In genomic region chr17:56810286-56810781, GRCh38 we compare ENCODE assay signal across 9 cellular contexts.
"Had no signal": no experiment of that assay in that cellular context is flagged by ENCODE, and none has a peak within 500 bp of the region (broad histone marks: within the 10 kb centered on the region; RNA-seq: fewer than 3 reads in every experiment).

No MANE protein-coding gene starts in this region.

- DNase-seq: activated naive CD8-positive, alpha-beta T cell treated with anti-CD3 and anti-CD28 coated beads, Interleukin-2, amount 10 ng/mL, durations not matched to agents 7 days and 5 days; activated T-cell treated with anti-CD3 and anti-CD28 coated beads, Interleukin-2, amount 50 U/mL, for 4 hours; anterior cingulate cortex; left lung; mesendoderm; pancreas; T-helper 2 cell; tibial artery had no signal

- H3K4me1 ChIP-seq: left lung, pancreas, tibial artery had no signal

- H3K27me3 ChIP-seq: left lung, pancreas, tibial artery had no signal

- H3K4me3 ChIP-seq: left lung, pancreas, skin epidermis, tibial artery had no signal

- H3K36me3 ChIP-seq: left lung, pancreas, tibial artery had no signal

- H3K27ac ChIP-seq: left lung, pancreas, skin epidermis, tibial artery had no signal

- ATAC-seq: activated T-cell treated with anti-CD3 and anti-CD28 coated beads, Interleukin-2, amount 50 U/mL, for 4 hours; left lung; pancreas had no signal

- H3K9me3 ChIP-seq: left lung, pancreas, tibial artery had no signal
